Comparison of ENCODE assay signal across 24 cellular contexts in genomic region chr11:75513250-75513649, GRCh38. TPM values are rescaled to one million over a fixed set of nuclear protein-coding genes. Genes with fewer than 3 reads are reported as not detected.
DNase-seq lines count a peak whose midpoint lies in the region; ATAC-seq and TF ChIP-seq lines count a peak whose summit lies in the region.
"Had no signal": no experiment of that assay in that cellular context is flagged by ENCODE, and none has a peak within 500 bp of the region (broad histone marks: within the 10 kb centered on the region; RNA-seq: fewer than 3 reads in every experiment).

No MANE protein-coding gene starts in this region.

- no peak for ATAC-seq in HG03565 (IDR thresholded peaks at IDR 0.05; ENCODE audit: unreplicated experiment)
- ATAC-seq in CD8-positive, alpha-beta T cell = no peak
- ATAC-seq: SK-N-SH treated with all-trans-retinoic acid at 6 μM for 48 hours had no signal

- H2BK120ac ChIP-seq in neuronal stem cell (ENCODE audit: low read depth, low read length) = no peak overlapping the region

- CTCF ChIA-PET in CD8-positive, alpha-beta T cell (lab: Charles Lee) = no interaction called here

- no peak overlapping the region for H4K8ac ChIP-seq in neuronal stem cell (ENCODE audit: low read depth, low read length)

- POLR2A ChIA-PET in CD8-positive, alpha-beta T cell (lab: Charles Lee) = no interaction called here

- peak; percentile 25 for DNase-seq in Caki2 (ENCODE audit: low read depth)
- peak; percentile 22 for DNase-seq in M059J (ENCODE audit: low read depth)
- DNase-seq in dermis blood vessel endothelial cell = peak; percentile 63
- DNase-seq in neuronal stem cell (ENCODE audit: low spot score) = no peak
- no peak for DNase-seq in DMS 273 treated with DMSO at 0.1 percent for 48 hours (lab: John Stamatoyannopoulos, UW)
- DNase-seq in germinal center (ENCODE audit: low spot score) = no peak
- DNase-seq in CD8-positive, alpha-beta T cell = no peak
- DNase-seq: activated CD4-positive, alpha-beta T cell treated with anti-CD3 and anti-CD28 coated beads, Interleukin-2, amount 10 ng/mL, durations not matched to agents 24 days and 14 days; activated naive CD4-positive, alpha-beta T cell treated with anti-CD3 and anti-CD28 coated beads, Interleukin-2, amount 50 U/mL, for 16 hours; effector CD4-positive, alpha-beta T cell; esophagus squamous epithelium; hippocampal formation; kidney glomerular epithelial cell; NCI-H1092 treated with DMSO at 0.1 percent for 48 hours; NCI-H2107; NCI-H82; Peyer's patch; stimulated activated CD4-positive, alpha-beta T cell treated with anti-CD3 and anti-CD28 coated beads, Interleukin-4, amount 100 ng/mL, for 1 hour; stimulated activated CD8-positive, alpha-beta memory T cell treated with anti-CD3 and anti-CD28 coated beads, Interleukin-4, amount 100 ng/mL, for 48 hours had no signal

- H3K4me1 Mint-ChIP-seq in CD8-positive, alpha-beta T cell (ENCODE audit: low read depth) = peaks cover 18% of the 10 kb centered on the region

- no peaks in the 10 kb centered on the region for H3K27me3 Mint-ChIP-seq in CD8-positive, alpha-beta T cell (ENCODE audit: low read depth)
- H3K27me3 Mint-ChIP-seq: activated CD4-positive, alpha-beta T cell treated with anti-CD3 and anti-CD28 coated beads, Interleukin-2, amount 10 ng/mL, durations not matched to agents 24 days and 14 days; B cell had no signal

- peaks cover 5 to 6% of the 10 kb centered on the region in 2 donors for H3K9me3 ChIP-seq in neuronal stem cell (replicated peaks in 1 of 2; ENCODE audit: control insufficient read depth in 2 of 2, insufficient read depth in 1 of 2, low read depth in 1 of 2, low read length in 2 of 2)
- H3K9me3 ChIP-seq in CD8-positive, alpha-beta T cell (ENCODE audit: low read length) = no peaks in the 10 kb centered on the region
- H3K9me3 ChIP-seq: esophagus squamous epithelium, neutrophil, Peyer's patch had no signal

- no peak overlapping the region for H3K27ac ChIP-seq in neuronal stem cell (replicated peaks; ENCODE audit: low read length)
- no peak overlapping the region for H3K27ac ChIP-seq in CD8-positive, alpha-beta T cell (ENCODE audit: low read depth, low read length)
- H3K27ac ChIP-seq: cardiac muscle cell, esophagus squamous epithelium, neutrophil, Peyer's patch had no signal

- no peak overlapping the region for H2BK12ac ChIP-seq in neuronal stem cell (ENCODE audit: low read length)

- no peak overlapping the region for H3K27ac Mint-ChIP-seq in CD8-positive, alpha-beta T cell
- H3K27ac Mint-ChIP-seq: activated CD4-positive, alpha-beta T cell treated with anti-CD3 and anti-CD28 coated beads, Interleukin-2, amount 10 ng/mL, durations not matched to agents 24 days and 14 days had no signal

- H3K18ac ChIP-seq in neuronal stem cell (ENCODE audit: low read length) = no peak overlapping the region

- H3K9ac ChIP-seq in neuronal stem cell (ENCODE audit: low read depth, low read length, poor library complexity) = no peak overlapping the region

- H2AK5ac ChIP-seq in neuronal stem cell (ENCODE audit: low read depth, low read length) = peak overlapping the region; percentile 56

- no peak overlapping the region for H3K14ac ChIP-seq in neuronal stem cell (ENCODE audit: low read length)

- peaks cover 3 to 9% of the 10 kb centered on the region in 2 donors for H3K4me1 ChIP-seq in neuronal stem cell (ENCODE audit: control insufficient read depth in 2 of 2, insufficient read depth in 1 of 2, low read depth in 1 of 2, low read length in 2 of 2)
- H3K4me1 ChIP-seq in CD8-positive, alpha-beta T cell (ENCODE audit: insufficient read depth, low read length) = peaks cover 10% of the 10 kb centered on the region
- H3K4me1 ChIP-seq: esophagus squamous epithelium had no signal

- H2BK15ac ChIP-seq in neuronal stem cell (ENCODE audit: low read length) = no peak overlapping the region

- no peaks in the 10 kb centered on the region for H3K79me1 ChIP-seq in neuronal stem cell (ENCODE audit: low read depth, low read length)

- H4K91ac ChIP-seq in neuronal stem cell (ENCODE audit: low read depth, low read length, poor library complexity) = no peak overlapping the region

- in situ Hi-C loops in Caki2 (cut with HindIII; ENCODE audit: low pct_unique_long_range_greater_than_20kb, low sequenced_read_pairs) = no loop called here

- intact Hi-C loops in CD8-positive, alpha-beta T cell (cut with DNase I, micrococcal nuclease) = loop anchor here in 1 of 2 experiments (5.0 kb wide), 1 partner anchor 46 kb away; no protein-coding TSS in a partner anchor

- H2BK5ac ChIP-seq in neuronal stem cell (ENCODE audit: low read length) = no peak overlapping the region

- no peaks in the 10 kb centered on the region for H3K36me3 ChIP-seq in neuronal stem cell (replicated peaks in 1 of 2; ENCODE audit: control insufficient read depth in 2 of 2, insufficient read depth in 2 of 2, low read length in 2 of 2)
- H3K36me3 ChIP-seq in CD8-positive, alpha-beta T cell (ENCODE audit: insufficient read depth, low read length) = no peaks in the 10 kb centered on the region
- H3K36me3 ChIP-seq: cardiac muscle cell, esophagus squamous epithelium, neutrophil, Peyer's patch had no signal

- H3K9me3 Mint-ChIP-seq in CD8-positive, alpha-beta T cell = no peaks in the 10 kb centered on the region
- H3K9me3 Mint-ChIP-seq: activated CD4-positive, alpha-beta T cell treated with anti-CD3 and anti-CD28 coated beads, Interleukin-2, amount 10 ng/mL, durations not matched to agents 24 days and 14 days had no signal

- peaks cover 0 to 54% (median 0%) of the 10 kb centered on the region in 3 experiments for H3K27me3 ChIP-seq in neuronal stem cell (ENCODE audit: control insufficient read depth in 3 of 3, insufficient read depth in 3 of 3, low read depth in 1 of 3, low read length in 3 of 3)
- H3K27me3 ChIP-seq in CD8-positive, alpha-beta T cell (ENCODE audit: insufficient read depth, low read length) = no peaks in the 10 kb centered on the region
- H3K27me3 ChIP-seq: cardiac muscle cell, esophagus squamous epithelium, Peyer's patch had no signal

- H3K4ac ChIP-seq in neuronal stem cell (ENCODE audit: low read length) = no peak overlapping the region

- H3K4me3 Mint-ChIP-seq in CD8-positive, alpha-beta T cell = no peak overlapping the region
- H3K4me3 Mint-ChIP-seq: activated CD4-positive, alpha-beta T cell treated with anti-CD3 and anti-CD28 coated beads, Interleukin-2, amount 10 ng/mL, durations not matched to agents 24 days and 14 days; B cell had no signal

- H3K4me3 ChIP-seq in neuronal stem cell (ENCODE audit: low read length in 2 of 2) = no peak overlapping the region
- H3K4me3 ChIP-seq in CD8-positive, alpha-beta T cell (ENCODE audit: low read depth, low read length) = no peak overlapping the region
- H3K4me3 ChIP-seq: cardiac muscle cell, esophagus squamous epithelium, Peyer's patch had no signal

- no peak overlapping the region for H2AFZ ChIP-seq in neuronal stem cell (ENCODE audit: low read length)

- no peaks in the 10 kb centered on the region for H3K36me3 Mint-ChIP-seq in CD8-positive, alpha-beta T cell

- no CpG with 5 or more reads among the region's 5 CpGs for WGBS in neuronal stem cell (ENCODE audit: extremely low coverage in 2 of 2, insufficient read length in 2 of 2, insufficient replicate concordance in 1 of 2), 2 donors

- H3K23ac ChIP-seq in neuronal stem cell (ENCODE audit: low read depth, low read length, poor library complexity) = no peak overlapping the region

- TF ChIP-seq CTCF in CD8-positive, alpha-beta T cell (IDR thresholded peaks at IDR 0.05) = no peak

- no peak overlapping the region for H3K4me2 ChIP-seq in neuronal stem cell (ENCODE audit: insufficient read depth, low read length, poor library complexity, severe bottlenecking)

RNA-seq across cellular contexts. Expression of gene GDPD5, which starts 12.5 kb away (rescaled TPM):
- total RNA-seq in Caki2 (2014; rRNA removed; shearing (Covaris generic); ENCODE audit: low replicate concordance) = 1.6 and 2.8 TPM in 2 replicates
- 8.0 and 13.8 TPM in 2 replicates for total RNA-seq in M059J (2014; rRNA removed; shearing (Covaris generic))
- total RNA-seq in dermis blood vessel endothelial cell = 37.4 and 40.7 TPM in 2 replicates
- 10.9 TPM for polyA plus RNA-seq in neuronal stem cell (2013, experiment 1 of 2)
- polyA plus RNA-seq in neuronal stem cell (2013, experiment 2 of 2) = 11.1 TPM
- 10 to 100 TPM; 15.9 to 18.3 TPM for total RNA-seq in CD8-positive, alpha-beta T cell

RNA-seq across cellular contexts. Expression of gene SERPINH1, which starts 48.8 kb away (rescaled TPM):
- 51.3 and 72.5 TPM in 2 replicates for total RNA-seq in Caki2 (2014; rRNA removed; shearing (Covaris generic); ENCODE audit: low replicate concordance)
- total RNA-seq in M059J (2014; rRNA removed; shearing (Covaris generic)) = 369 and 512 TPM in 2 replicates
- total RNA-seq in dermis blood vessel endothelial cell = 552 and 903 TPM in 2 replicates
- polyA plus RNA-seq in neuronal stem cell (2013, experiment 1 of 2) = 246 TPM
- 246 TPM for polyA plus RNA-seq in neuronal stem cell (2013, experiment 2 of 2)
- total RNA-seq in CD8-positive, alpha-beta T cell = 1 to 10 TPM; 2.1 to 2.4 TPM

Comparison
In these comparisons a context has a peak if more than half of its experiments do, and no peak if none do; other contexts are left out.
1. DNase-seq: peak in Caki2 (single experiment), M059J (single experiment) and dermis blood vessel endothelial cell (single experiment); none in neuronal stem cell (single experiment), DMS 273 treated with DMSO at 0.1 percent for 48 hours (single experiment), germinal center (single experiment) and CD8-positive, alpha-beta T cell (0 of 7).
2. RNA of gene SERPINH1, which starts 48.8 kb away (total RNA-seq): 552 to 903 TPM in dermis blood vessel endothelial cell, 369 to 512 TPM in M059J and 51.3 to 72.5 TPM in Caki2; 2.1 to 2.4 TPM in CD8-positive, alpha-beta T cell; every median in the first group is over 10 times any median in the second.